Comparison of ENCODE assay signal across 1 cellular context in genomic region chr9:134769084-134769455, GRCh38.
TF ChIP-seq lines count a peak whose summit lies in the region.

No MANE protein-coding gene starts in this region.

TF ChIP-seq in GM23338, 12 proteins besides CTCF, POLR2A, EP300 and RAD21 (continued from another document):
- no peak for TF ChIP-seq ZNF462 (CRISPR knock-in tag; IDR thresholded peaks at IDR 0.05)
- no peak for TF ChIP-seq ETS1 (IDR thresholded peaks at IDR 0.05)
- TF ChIP-seq JUNB (IDR thresholded peaks at IDR 0.05; ENCODE audit: unreplicated experiment): no peak
TF ChIP-seq in GM23338: peak in this region for 0.
